ENCODE assay signal across 1 cellular context in the genomic region with DNA sequence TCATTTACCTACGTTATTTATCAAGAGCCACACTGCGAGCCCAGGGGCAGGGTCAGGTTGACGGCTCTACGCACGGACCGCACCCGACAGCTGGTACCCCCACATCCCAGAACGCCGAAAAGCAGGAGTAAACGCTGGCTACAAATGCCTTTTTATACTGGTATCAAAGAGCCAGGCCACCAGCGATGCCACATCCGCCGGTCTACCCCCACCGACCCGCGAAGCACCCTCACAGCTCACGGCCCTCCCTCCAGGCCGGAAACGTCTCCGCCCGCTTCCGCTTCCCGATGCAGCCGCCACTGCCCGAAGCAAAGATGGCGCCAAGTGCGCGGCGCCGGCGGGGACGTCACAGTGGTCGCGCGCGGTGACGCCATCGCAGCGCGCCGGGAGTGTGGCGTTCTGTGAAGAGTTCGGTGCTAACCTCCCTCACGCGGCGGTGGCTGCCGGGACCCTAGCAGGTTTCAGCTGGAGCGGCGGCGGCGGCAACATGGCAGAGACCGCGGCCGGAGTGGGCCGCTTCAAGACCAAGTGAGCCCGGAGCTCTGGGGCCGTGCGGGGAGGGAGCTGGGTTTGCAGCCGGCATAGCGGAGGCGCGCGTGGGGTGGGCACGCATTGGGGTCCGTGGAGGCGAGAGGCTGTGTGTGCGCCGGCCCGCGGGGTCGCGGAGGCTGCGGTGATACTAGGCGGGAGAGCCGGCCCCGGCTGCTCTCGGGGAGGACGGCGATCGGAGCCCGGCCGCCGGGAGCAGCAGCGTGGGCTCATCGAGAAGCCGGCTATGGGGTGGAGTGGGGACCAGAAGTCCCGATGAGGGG.
TF ChIP-seq lines count a peak whose summit lies in the region.

A gene (plus strand): TSS at position 376 of the 812 bp plus-strand sequence. CDS start 112 bp downstream, at position 488.

TF ChIP-seq in HepG2, 621 proteins besides CTCF, POLR2A, EP300 and RAD21 (continued from another document and continues in another):
- TF ChIP-seq, protein P1, sequence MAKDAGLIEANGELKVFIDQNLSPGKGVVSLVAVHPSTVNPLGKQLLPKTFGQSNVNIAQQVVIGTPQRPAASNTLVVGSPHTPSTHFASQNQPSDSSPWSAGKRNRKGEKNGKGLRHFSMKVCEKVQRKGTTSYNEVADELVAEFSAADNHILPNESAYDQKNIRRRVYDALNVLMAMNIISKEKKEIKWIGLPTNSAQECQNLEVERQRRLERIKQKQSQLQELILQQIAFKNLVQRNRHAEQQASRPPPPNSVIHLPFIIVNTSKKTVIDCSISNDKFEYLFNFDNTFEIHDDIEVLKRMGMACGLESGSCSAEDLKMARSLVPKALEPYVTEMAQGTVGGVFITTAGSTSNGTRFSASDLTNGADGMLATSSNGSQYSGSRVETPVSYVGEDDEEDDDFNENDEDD (CRISPR knock-in tag; IDR thresholded peaks at IDR 0.05; ENCODE audit: borderline replicate concordance), result peak; percentile 87
- TF ChIP-seq, protein P2, sequence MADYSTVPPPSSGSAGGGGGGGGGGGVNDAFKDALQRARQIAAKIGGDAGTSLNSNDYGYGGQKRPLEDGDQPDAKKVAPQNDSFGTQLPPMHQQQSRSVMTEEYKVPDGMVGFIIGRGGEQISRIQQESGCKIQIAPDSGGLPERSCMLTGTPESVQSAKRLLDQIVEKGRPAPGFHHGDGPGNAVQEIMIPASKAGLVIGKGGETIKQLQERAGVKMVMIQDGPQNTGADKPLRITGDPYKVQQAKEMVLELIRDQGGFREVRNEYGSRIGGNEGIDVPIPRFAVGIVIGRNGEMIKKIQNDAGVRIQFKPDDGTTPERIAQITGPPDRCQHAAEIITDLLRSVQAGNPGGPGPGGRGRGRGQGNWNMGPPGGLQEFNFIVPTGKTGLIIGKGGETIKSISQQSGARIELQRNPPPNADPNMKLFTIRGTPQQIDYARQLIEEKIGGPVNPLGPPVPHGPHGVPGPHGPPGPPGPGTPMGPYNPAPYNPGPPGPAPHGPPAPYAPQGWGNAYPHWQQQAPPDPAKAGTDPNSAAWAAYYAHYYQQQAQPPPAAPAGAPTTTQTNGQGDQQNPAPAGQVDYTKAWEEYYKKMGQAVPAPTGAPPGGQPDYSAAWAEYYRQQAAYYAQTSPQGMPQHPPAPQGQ (CRISPR knock-in tag; IDR thresholded peaks at IDR 0.05; ENCODE audit: borderline replicate concordance), result peak; percentile 93; the same call in 1 of the 2 replicates
- peak; percentile 53; the same call in 1 of the 2 replicates for TF ChIP-seq ZFP1 (CRISPR knock-in tag; IDR thresholded peaks at IDR 0.05)
- TF ChIP-seq RXRB (CRISPR knock-in tag; IDR thresholded peaks at IDR 0.05; ENCODE audit: borderline replicate concordance), result peak; percentile 50
- TF ChIP-seq, protein P3, sequence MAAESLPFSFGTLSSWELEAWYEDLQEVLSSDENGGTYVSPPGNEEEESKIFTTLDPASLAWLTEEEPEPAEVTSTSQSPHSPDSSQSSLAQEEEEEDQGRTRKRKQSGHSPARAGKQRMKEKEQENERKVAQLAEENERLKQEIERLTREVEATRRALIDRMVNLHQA (CRISPR knock-in tag; IDR thresholded peaks at IDR 0.05), result no peak
- peak; percentile 33; the same call in 1 of the 2 replicates for TF ChIP-seq PPARG (CRISPR knock-in tag; conservative IDR thresholded peaks at IDR 0.05)
- no peak for TF ChIP-seq SP1 (IDR thresholded peaks at IDR 0.05)
- TF ChIP-seq SP1 (CRISPR knock-in tag; IDR thresholded peaks at IDR 0.05), result peak; percentile 92
- peak; percentile 95 for TF ChIP-seq NR2C2 (CRISPR knock-in tag; IDR thresholded peaks at IDR 0.05; ENCODE audit: borderline replicate concordance)
- peak; percentile 82; the same call in 1 of the 2 replicates for TF ChIP-seq NFKB2 (CRISPR knock-in tag; IDR thresholded peaks at IDR 0.05; ENCODE audit: borderline replicate concordance)
- peak; percentile 47 for TF ChIP-seq HNRNPLL (IDR thresholded peaks at IDR 0.05; ENCODE audit: low read depth, low read length, poor library complexity, severe bottlenecking)
- TF ChIP-seq, protein P4, sequence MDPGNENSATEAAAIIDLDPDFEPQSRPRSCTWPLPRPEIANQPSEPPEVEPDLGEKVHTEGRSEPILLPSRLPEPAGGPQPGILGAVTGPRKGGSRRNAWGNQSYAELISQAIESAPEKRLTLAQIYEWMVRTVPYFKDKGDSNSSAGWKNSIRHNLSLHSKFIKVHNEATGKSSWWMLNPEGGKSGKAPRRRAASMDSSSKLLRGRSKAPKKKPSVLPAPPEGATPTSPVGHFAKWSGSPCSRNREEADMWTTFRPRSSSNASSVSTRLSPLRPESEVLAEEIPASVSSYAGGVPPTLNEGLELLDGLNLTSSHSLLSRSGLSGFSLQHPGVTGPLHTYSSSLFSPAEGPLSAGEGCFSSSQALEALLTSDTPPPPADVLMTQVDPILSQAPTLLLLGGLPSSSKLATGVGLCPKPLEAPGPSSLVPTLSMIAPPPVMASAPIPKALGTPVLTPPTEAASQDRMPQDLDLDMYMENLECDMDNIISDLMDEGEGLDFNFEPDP (CRISPR knock-in tag; conservative IDR thresholded peaks at IDR 0.05), result no peak
- TF ChIP-seq, protein P5, sequence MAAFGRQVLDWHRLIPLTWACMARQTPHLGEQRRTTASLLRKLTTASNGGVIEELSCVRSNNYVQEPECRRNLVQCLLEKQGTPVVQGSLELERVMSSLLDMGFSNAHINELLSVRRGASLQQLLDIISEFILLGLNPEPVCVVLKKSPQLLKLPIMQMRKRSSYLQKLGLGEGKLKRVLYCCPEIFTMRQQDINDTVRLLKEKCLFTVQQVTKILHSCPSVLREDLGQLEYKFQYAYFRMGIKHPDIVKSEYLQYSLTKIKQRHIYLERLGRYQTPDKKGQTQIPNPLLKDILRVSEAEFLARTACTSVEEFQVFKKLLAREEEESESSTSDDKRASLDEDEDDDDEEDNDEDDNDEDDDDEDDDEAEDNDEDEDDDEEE (CRISPR knock-in tag; IDR thresholded peaks at IDR 0.05), result peak; percentile 40; the same call in 1 of the 2 replicates
- TF ChIP-seq HNF4G (IDR thresholded peaks at IDR 0.05; ENCODE audit: borderline replicate concordance, low read depth, low read length), result no peak
- TF ChIP-seq HNF4G (CRISPR knock-in tag; IDR thresholded peaks at IDR 0.05; ENCODE audit: borderline replicate concordance, low read depth), result peak; percentile 36; the same call in 1 of the 2 replicates
- no peak for TF ChIP-seq HNRNPH1 (optimal IDR thresholded peaks at IDR 0.05; ENCODE audit: low read depth, low read length)
- TF ChIP-seq, protein P6, sequence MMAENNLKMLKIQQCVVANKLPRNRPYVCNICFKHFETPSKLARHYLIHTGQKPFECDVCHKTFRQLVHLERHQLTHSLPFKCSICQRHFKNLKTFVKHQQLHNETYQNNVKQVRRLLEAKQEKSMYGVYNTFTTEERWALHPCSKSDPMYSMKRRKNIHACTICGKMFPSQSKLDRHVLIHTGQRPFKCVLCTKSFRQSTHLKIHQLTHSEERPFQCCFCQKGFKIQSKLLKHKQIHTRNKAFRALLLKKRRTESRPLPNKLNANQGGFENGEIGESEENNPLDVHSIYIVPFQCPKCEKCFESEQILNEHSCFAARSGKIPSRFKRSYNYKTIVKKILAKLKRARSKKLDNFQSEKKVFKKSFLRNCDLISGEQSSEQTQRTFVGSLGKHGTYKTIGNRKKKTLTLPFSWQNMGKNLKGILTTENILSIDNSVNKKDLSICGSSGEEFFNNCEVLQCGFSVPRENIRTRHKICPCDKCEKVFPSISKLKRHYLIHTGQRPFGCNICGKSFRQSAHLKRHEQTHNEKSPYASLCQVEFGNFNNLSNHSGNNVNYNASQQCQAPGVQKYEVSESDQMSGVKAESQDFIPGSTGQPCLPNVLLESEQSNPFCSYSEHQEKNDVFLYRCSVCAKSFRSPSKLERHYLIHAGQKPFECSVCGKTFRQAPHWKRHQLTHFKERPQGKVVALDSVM (CRISPR knock-in tag; IDR thresholded peaks at IDR 0.05), result peak; percentile 82
- peak; percentile 56; the same call in 1 of the 2 replicates for TF ChIP-seq RFXANK (CRISPR knock-in tag; IDR thresholded peaks at IDR 0.05)
- peak; percentile 40; the same call in 1 of the 2 replicates for TF ChIP-seq RNF2 (conservative IDR thresholded peaks at IDR 0.05; ENCODE audit: low read depth)
- no peak for TF ChIP-seq NR3C1 (CRISPR knock-in tag; IDR thresholded peaks at IDR 0.05)
- no peak for TF ChIP-seq PRPF4 (IDR thresholded peaks at IDR 0.05; ENCODE audit: low read depth, low read length, poor library complexity, severe bottlenecking)
- TF ChIP-seq ZNF737 (CRISPR knock-in tag; IDR thresholded peaks at IDR 0.05; ENCODE audit: borderline replicate concordance), result peak; percentile 50; the same call in 1 of the 2 replicates
- TF ChIP-seq ELF4 (CRISPR knock-in tag; IDR thresholded peaks at IDR 0.05; ENCODE audit: borderline replicate concordance), result 0 out of 2 replicates have a peak, but pooled peaks have one; percentile 38
- TF ChIP-seq, protein P7, sequence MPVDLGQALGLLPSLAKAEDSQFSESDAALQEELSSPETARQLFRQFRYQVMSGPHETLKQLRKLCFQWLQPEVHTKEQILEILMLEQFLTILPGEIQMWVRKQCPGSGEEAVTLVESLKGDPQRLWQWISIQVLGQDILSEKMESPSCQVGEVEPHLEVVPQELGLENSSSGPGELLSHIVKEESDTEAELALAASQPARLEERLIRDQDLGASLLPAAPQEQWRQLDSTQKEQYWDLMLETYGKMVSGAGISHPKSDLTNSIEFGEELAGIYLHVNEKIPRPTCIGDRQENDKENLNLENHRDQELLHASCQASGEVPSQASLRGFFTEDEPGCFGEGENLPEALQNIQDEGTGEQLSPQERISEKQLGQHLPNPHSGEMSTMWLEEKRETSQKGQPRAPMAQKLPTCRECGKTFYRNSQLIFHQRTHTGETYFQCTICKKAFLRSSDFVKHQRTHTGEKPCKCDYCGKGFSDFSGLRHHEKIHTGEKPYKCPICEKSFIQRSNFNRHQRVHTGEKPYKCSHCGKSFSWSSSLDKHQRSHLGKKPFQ (CRISPR knock-in tag; IDR thresholded peaks at IDR 0.05; ENCODE audit: insufficient replicate concordance), result no peak
- TF ChIP-seq ELF3 (CRISPR knock-in tag; IDR thresholded peaks at IDR 0.05), result peak; percentile 86
- TF ChIP-seq HIVEP1 (CRISPR knock-in tag; IDR thresholded peaks at IDR 0.05), result peak; percentile 92
- TF ChIP-seq, protein P8, sequence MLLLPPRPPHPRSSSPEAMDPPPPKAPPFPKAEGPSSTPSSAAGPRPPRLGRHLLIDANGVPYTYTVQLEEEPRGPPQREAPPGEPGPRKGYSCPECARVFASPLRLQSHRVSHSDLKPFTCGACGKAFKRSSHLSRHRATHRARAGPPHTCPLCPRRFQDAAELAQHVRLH (CRISPR knock-in tag; IDR thresholded peaks at IDR 0.05; ENCODE audit: borderline replicate concordance, low read depth), result peak; percentile 74; the same call in 1 of the 2 replicates
- TF ChIP-seq ZBTB7B (CRISPR knock-in tag; IDR thresholded peaks at IDR 0.05), result peak; percentile 62
- TF ChIP-seq NFE2 (CRISPR knock-in tag; IDR thresholded peaks at IDR 0.05), result no peak
- TF ChIP-seq, protein P9, sequence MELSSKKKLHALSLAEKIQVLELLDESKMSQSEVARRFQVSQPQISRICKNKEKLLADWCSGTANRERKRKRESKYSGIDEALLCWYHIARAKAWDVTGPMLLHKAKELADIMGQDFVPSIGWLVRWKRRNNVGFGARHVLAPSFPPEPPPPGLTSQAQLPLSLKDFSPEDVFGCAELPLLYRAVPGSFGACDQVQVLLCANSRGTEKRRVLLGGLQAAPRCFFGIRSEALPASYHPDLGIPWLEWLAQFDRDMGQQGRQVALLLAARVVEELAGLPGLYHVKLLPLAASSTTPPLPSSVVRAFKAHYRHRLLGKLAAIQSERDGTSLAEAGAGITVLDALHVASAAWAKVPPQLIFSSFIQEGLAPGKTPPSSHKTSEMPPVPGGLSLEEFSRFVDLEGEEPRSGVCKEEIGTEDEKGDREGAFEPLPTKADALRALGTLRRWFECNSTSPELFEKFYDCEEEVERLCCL (CRISPR knock-in tag; IDR thresholded peaks at IDR 0.05; ENCODE audit: borderline replicate concordance), result peak; percentile 83; the same call in 1 of the 2 replicates
- TF ChIP-seq, protein P10, sequence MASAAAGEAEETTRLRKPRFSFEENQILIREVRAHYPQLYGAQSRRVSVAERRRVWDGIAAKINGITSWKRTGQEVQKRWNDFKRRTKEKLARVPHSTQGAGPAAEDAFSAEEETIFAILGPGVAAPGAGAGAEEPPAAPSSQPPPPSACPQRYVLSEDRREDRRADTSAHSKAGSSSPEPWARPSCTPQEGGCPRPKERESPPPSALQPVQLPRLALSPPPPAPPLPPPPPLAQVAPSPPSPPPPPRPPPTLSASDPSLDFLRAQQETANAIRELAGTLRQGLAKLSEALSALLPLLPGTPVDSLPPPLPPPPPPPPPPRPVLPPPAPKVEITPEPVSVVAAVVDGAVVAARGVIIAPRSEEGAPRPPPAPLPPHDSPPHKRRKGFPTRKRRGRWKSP (CRISPR knock-in tag; IDR thresholded peaks at IDR 0.05), result no peak
- peak; percentile 39; the same call in 1 of the 2 replicates for TF ChIP-seq ZNF235 (CRISPR knock-in tag; IDR thresholded peaks at IDR 0.05; ENCODE audit: borderline replicate concordance)
- no peak for TF ChIP-seq PLRG1 (conservative IDR thresholded peaks at IDR 0.05)
- TF ChIP-seq ADNP (CRISPR knock-in tag; IDR thresholded peaks at IDR 0.05), result no peak; the same call in 1 of the 2 replicates
- no peak for TF ChIP-seq MATR3 (CRISPR knock-in tag; IDR thresholded peaks at IDR 0.05)
- peak; percentile 81; the same call in 1 of the 2 replicates for TF ChIP-seq REPIN1 (CRISPR knock-in tag; IDR thresholded peaks at IDR 0.05; ENCODE audit: borderline replicate concordance, low read depth)
- peak; percentile 67 for TF ChIP-seq ZNF746 (CRISPR knock-in tag; IDR thresholded peaks at IDR 0.05)
- TF ChIP-seq, protein P11, sequence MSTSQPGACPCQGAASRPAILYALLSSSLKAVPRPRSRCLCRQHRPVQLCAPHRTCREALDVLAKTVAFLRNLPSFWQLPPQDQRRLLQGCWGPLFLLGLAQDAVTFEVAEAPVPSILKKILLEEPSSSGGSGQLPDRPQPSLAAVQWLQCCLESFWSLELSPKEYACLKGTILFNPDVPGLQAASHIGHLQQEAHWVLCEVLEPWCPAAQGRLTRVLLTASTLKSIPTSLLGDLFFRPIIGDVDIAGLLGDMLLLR (CRISPR knock-in tag; IDR thresholded peaks at IDR 0.05), result peak; percentile 93; the same call in 1 of the 2 replicates
- TF ChIP-seq STAG1 (CRISPR knock-in tag; IDR thresholded peaks at IDR 0.05), result no peak
- no peak for TF ChIP-seq ZNF24 (IDR thresholded peaks at IDR 0.05)
- TF ChIP-seq ZNF777 (CRISPR knock-in tag; IDR thresholded peaks at IDR 0.05), result no peak
- TF ChIP-seq ZNF598 (CRISPR knock-in tag; IDR thresholded peaks at IDR 0.05; ENCODE audit: borderline replicate concordance), result peak; percentile 63
- TF ChIP-seq, protein P12, sequence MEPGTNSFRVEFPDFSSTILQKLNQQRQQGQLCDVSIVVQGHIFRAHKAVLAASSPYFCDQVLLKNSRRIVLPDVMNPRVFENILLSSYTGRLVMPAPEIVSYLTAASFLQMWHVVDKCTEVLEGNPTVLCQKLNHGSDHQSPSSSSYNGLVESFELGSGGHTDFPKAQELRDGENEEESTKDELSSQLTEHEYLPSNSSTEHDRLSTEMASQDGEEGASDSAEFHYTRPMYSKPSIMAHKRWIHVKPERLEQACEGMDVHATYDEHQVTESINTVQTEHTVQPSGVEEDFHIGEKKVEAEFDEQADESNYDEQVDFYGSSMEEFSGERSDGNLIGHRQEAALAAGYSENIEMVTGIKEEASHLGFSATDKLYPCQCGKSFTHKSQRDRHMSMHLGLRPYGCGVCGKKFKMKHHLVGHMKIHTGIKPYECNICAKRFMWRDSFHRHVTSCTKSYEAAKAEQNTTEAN (CRISPR knock-in tag; conservative IDR thresholded peaks at IDR 0.05), result 0 out of 2 replicates have a peak, but pooled peaks have one; percentile 45
- TF ChIP-seq SMAD3 (CRISPR knock-in tag; IDR thresholded peaks at IDR 0.05), result peak; percentile 68; the same call in 1 of the 2 replicates
- peak; percentile 93 for TF ChIP-seq ARHGAP35 (CRISPR knock-in tag; IDR thresholded peaks at IDR 0.05; ENCODE audit: borderline replicate concordance)
- 0 out of 2 replicates have a peak, but pooled peaks have one; percentile 26 for TF ChIP-seq ZNF724P (CRISPR knock-in tag; IDR thresholded peaks at IDR 0.05; ENCODE audit: borderline replicate concordance)
